ENCODE assay signal across 12 cellular contexts in the genomic region with DNA sequence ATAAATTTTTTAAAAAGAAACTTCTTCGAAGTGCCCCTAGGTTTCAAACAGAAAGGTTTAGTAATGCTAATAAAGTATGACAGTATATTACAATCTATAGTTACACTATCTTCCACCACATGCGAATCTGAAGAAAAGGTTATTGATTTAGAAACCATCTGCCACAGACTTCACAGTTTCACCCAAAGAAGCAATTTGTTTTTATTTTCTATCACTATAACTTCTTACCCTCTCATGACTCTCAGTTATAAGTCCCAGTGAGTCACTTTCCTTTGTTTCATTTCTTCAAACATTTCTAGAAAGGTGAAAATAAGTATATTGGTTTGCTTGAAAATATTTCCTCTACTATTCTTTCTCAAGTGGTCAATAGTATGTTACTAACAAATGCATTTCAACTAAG.
DNase-seq lines count a peak whose midpoint lies in the region; ATAC-seq, FAIRE-seq and TF ChIP-seq lines count a peak whose summit lies in the region.
"Had no signal": no experiment of that assay in that cellular context is flagged by ENCODE, and none has a peak within 500 bp of the region (broad histone marks: within the 10 kb centered on the region; RNA-seq: fewer than 3 reads in every experiment).

No MANE protein-coding gene starts in this region.

- FAIRE-seq in GM19239 (lab: Jason Lieb, UNC) = peak; percentile 69

- H3K9me3 ChIP-seq in testis = no peaks in the 10 kb centered on the region

- no peaks in the 10 kb centered on the region for H3K36me3 ChIP-seq in testis (ENCODE audit: low read depth, missing control alignments)

- WGBS in testis, 2 donors = 89 to 94% methylated on average over 2 of the region's 2 CpGs

- DNase-seq in GM12865 (ENCODE audit: low read depth) (peak; percentile 43), GM19239 (ENCODE audit: insufficient read length, low spot score) (peak; percentile 21), testis (no peak), inferior parietal cortex (ENCODE audit: extremely low spot score) (no peak), NCI-H1694 (lab: John Stamatoyannopoulos, UW) (no peak)
- DNase-seq in activated CD4-positive, CD25-positive, alpha-beta regulatory T cell (lab: John Stamatoyannopoulos, UW) = no peak
- DNase-seq: DMS 273 treated with DMSO at 0.1 percent for 48 hours; NCI-H1930; stimulated activated naive CD4-positive, alpha-beta T cell had no signal

- H3K27me3 ChIP-seq in testis = no peaks in the 10 kb centered on the region

- ATAC-seq in HG02610 (IDR thresholded peaks at IDR 0.05; ENCODE audit: unreplicated experiment) (peak; percentile 92), HG03196 (IDR thresholded peaks at IDR 0.05; ENCODE audit: unreplicated experiment) (peak; percentile 91)

- TF ChIP-seq CTCF in GM12865 (IDR thresholded peaks at IDR 0.05; ENCODE audit: insufficient read depth, low read depth, low read length, missing control alignments) (no peak), testis (IDR thresholded peaks at IDR 0.05) (no peak)

- no peak overlapping the region for H3K4me3 ChIP-seq in GM12865 (ENCODE audit: low read depth, low read length)
- H3K4me3 ChIP-seq in testis = no peak overlapping the region

- intact Hi-C loops in testis (cut with DNase I; ENCODE audit: low total_unique reads) = no loop called here

- H3K27ac ChIP-seq in testis = no peak overlapping the region
- H3K27ac ChIP-seq: parathyroid adenoma had no signal

- TF ChIP-seq POLR2A in testis (IDR thresholded peaks at IDR 0.05) = no peak

- no peaks in the 10 kb centered on the region for H3K4me1 ChIP-seq in testis
- H3K4me1 ChIP-seq: parathyroid adenoma had no signal

Comparison
In these comparisons a context has a peak if more than half of its experiments do, and no peak if none do; other contexts are left out.
1. DNase-seq: peak in GM12865 (single experiment) and GM19239 (single experiment); none in testis (single experiment), inferior parietal cortex (single experiment), NCI-H1694 (single experiment) and activated CD4-positive, CD25-positive, alpha-beta regulatory T cell (0 of 4).